In the genomic region with DNA sequence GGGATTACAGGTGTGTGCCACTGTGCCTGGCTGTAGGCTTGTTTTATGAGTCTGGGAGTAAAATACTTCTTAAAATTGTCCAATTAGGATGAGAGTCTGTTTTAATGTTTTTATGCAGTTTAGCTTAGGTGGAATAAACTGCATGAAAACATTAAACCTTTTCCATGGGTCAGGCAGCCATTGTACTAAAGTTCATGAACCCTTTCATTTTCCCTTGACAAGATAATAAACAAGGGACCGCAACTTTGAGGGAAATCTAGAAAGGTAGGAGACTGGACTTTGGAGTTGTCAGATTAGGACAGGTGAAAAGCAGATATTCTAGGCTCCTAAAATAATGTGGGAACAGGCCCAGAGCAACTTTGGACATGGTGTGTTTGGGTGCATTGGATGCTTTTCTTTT, we compare ENCODE assay signal across 2 cellular contexts.
TF ChIP-seq lines count a peak whose summit lies in the region.

No MANE protein-coding gene starts in this region.

TF ChIP-seq in HepG2, 621 proteins besides CTCF, POLR2A, EP300 and RAD21:
- TF ChIP-seq, protein P1, sequence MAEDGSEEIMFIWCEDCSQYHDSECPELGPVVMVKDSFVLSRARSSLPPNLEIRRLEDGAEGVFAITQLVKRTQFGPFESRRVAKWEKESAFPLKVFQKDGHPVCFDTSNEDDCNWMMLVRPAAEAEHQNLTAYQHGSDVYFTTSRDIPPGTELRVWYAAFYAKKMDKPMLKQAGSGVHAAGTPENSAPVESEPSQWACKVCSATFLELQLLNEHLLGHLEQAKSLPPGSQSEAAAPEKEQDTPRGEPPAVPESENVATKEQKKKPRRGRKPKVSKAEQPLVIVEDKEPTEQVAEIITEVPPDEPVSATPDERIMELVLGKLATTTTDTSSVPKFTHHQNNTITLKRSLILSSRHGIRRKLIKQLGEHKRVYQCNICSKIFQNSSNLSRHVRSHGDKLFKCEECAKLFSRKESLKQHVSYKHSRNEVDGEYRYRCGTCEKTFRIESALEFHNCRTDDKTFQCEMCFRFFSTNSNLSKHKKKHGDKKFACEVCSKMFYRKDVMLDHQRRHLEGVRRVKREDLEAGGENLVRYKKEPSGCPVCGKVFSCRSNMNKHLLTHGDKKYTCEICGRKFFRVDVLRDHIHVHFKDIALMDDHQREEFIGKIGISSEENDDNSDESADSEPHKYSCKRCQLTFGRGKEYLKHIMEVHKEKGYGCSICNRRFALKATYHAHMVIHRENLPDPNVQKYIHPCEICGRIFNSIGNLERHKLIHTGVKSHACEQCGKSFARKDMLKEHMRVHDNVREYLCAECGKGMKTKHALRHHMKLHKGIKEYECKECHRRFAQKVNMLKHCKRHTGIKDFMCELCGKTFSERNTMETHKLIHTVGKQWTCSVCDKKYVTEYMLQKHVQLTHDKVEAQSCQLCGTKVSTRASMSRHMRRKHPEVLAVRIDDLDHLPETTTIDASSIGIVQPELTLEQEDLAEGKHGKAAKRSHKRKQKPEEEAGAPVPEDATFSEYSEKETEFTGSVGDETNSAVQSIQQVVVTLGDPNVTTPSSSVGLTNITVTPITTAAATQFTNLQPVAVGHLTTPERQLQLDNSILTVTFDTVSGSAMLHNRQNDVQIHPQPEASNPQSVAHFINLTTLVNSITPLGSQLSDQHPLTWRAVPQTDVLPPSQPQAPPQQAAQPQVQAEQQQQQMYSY (CRISPR knock-in tag; IDR thresholded peaks at IDR 0.05), result peak; percentile 49; the same call in 1 of the 2 replicates
- peak; percentile 59 for TF ChIP-seq RARA (CRISPR knock-in tag; IDR thresholded peaks at IDR 0.05)
- 0 out of 2 replicates have a peak, but pooled peaks have one; percentile 13 for TF ChIP-seq BCL6 (CRISPR knock-in tag; IDR thresholded peaks at IDR 0.05)
- TF ChIP-seq HNF4A (CRISPR knock-in tag; IDR thresholded peaks at IDR 0.05), result peak; percentile 7; the same call in 1 of the 2 replicates

TF ChIP-seq in liver, 16 proteins besides CTCF, POLR2A, EP300 and RAD21:
- TF ChIP-seq SP1 (IDR thresholded peaks at IDR 0.05) (peak; percentile 18), RXRA (IDR thresholded peaks at IDR 0.05) (peak; percentile 42 to 52), YY1 (IDR thresholded peaks at IDR 0.05) (peak; percentile 40), HNF4A (conservative IDR thresholded peaks at IDR 0.05) (peak; percentile 22 to 44)
